Comparison of ENCODE assay signal across 9 cellular contexts in the genomic region with DNA sequence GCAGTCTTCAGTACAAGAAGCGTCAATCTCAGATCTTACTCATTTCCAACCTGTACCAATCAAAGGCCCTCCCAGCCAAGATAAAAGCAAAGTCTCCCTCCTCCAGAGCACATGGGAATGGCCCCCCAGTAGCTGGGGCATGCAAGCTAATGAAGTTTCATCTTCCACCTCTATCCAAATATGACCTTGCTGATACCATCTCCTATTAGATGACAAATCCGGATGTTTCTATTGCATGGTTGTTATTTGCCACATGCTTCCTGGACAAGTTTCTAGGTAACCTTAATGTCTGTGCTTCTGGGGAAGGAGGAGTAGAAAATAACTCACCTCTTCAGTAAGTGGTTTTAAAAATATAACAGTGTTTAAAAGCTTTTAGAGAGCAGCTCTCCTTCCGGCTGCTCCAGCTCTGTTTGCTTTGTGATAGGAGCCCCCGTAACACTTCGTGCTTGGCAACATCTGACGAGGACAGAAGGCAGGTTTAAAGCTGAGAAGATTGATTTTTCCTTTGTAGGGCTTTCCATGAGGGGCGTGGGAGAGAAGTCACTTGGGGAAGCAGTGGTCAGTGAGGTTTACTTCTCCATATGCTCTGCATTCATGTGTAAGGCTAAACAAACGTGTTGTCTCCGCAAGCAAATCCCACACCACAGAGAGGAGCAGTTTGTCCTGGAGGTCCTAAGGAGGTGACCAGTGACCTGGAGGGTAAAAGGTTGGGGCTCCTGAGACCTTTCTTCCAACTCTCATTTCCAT. TPM values are rescaled to one million over a fixed set of nuclear protein-coding genes. Genes with fewer than 3 reads are reported as not detected.
DNase-seq lines count a peak whose midpoint lies in the region; ATAC-seq, FAIRE-seq and TF ChIP-seq lines count a peak whose summit lies in the region.
"Had no signal": no experiment of that assay in that cellular context is flagged by ENCODE, and none has a peak within 500 bp of the region (broad histone marks: within the 10 kb centered on the region; RNA-seq: fewer than 3 reads in every experiment).

No MANE protein-coding gene starts in this region.

- no peaks in the 10 kb centered on the region for H3K27me3 Mint-ChIP-seq in Calu3 (ENCODE audit: unreplicated experiment)

- H3K9me3 ChIP-seq in colonic mucosa (no peaks in the 10 kb centered on the region), pancreas (no peaks in the 10 kb centered on the region)

- intact Hi-C loops in Calu3 (cut with micrococcal nuclease; ENCODE audit: unreplicated experiment) (no loop called here), colonic mucosa (cut with DNase I) (loop anchor here (5.0 kb wide), 1 partner anchor 99 kb away; a partner anchor contains a TSS), pancreas (cut with DNase I) (loop anchor here in 2 of 3 donors (10.0 kb wide), 1 partner anchor 472 kb away; no protein-coding TSS in a partner anchor)

- H3K9ac ChIP-seq in colonic mucosa (ENCODE audit: low read depth in 2 of 2, low read length in 2 of 2), result peak overlapping the region in 1 of 2 donors; percentile 7
- H3K9ac ChIP-seq: KMS-11 had no signal

- CTCF ChIA-PET in Calu3 (lab: Charles Lee), result interaction anchor here (0.6 to 1.3 kb wide), 3 partner anchors 30 to 216 kb away, joined by 4 read pairs; a partner anchor contains a TSS

- peaks cover 18% of the 10 kb centered on the region for H3K36me3 Mint-ChIP-seq in Calu3 (ENCODE audit: insufficient read depth, unreplicated experiment)

- TF ChIP-seq CTCF in Calu3 (IDR thresholded peaks at IDR 0.05; ENCODE audit: unreplicated experiment), result no peak
- no peak for TF ChIP-seq CTCF in colonic mucosa (IDR thresholded peaks at IDR 0.05)
- no peak for TF ChIP-seq CTCF in pancreas (IDR thresholded peaks at IDR 0.05)

- BruUV-seq in Calu3 (replicated peaks; lab: Mats Ljungman, UMichigan), result no TSS peak

- H3K9me3 Mint-ChIP-seq in Calu3 (ENCODE audit: low read depth, unreplicated experiment), result no peaks in the 10 kb centered on the region

- no peaks in the 10 kb centered on the region for H3K27me3 ChIP-seq in colonic mucosa
- H3K27me3 ChIP-seq in pancreas, result no peaks in the 10 kb centered on the region

- no peak for FAIRE-seq in pancreas (lab: Jason Lieb, UNC)

- peak overlapping the region; percentile 55 for H3K4me3 Mint-ChIP-seq in Calu3 (ENCODE audit: low read depth, unreplicated experiment)

- H3K36me3 ChIP-seq in colonic mucosa (no peaks in the 10 kb centered on the region), pancreas (no peaks in the 10 kb centered on the region)

- no peak for DNase-seq in Calu3
- peak; percentile 58 for DNase-seq in NCI-H1436 treated with DMSO at 0.1 percent for 48 hours (lab: John Stamatoyannopoulos, UW)
- DNase-seq in colonic mucosa, result peak; percentile 11
- DNase-seq in pancreas, result peak in 1 of 6 donors; percentile 44
- no peak for DNase-seq in AML-193 (lab: John Stamatoyannopoulos, UW)
- DNase-seq in NCI-H2107 (lab: John Stamatoyannopoulos, UW), result no peak
- DNase-seq in EL, result no peak

- H3K4me1 Mint-ChIP-seq in Calu3 (ENCODE audit: low read depth, unreplicated experiment), result peaks cover 76% of the 10 kb centered on the region

- ATAC-seq in pancreas (peak in 3 of 4 donors; percentile 13 to 30 (median 15)), HG03045 (IDR thresholded peaks at IDR 0.05; ENCODE audit: unreplicated experiment) (no peak)

- H3K27ac ChIP-seq in colonic mucosa (no peak overlapping the region), pancreas (peak overlapping the region in 2 of 4 donors; percentile 46 to 81)
- H3K27ac ChIP-seq: KMS-11 had no signal

- peak overlapping the region; percentile 87 for H3K27ac Mint-ChIP-seq in Calu3 (ENCODE audit: unreplicated experiment)

- WGBS in pancreas, 2 donors, result 27 to 30% methylated on average over 9 of the region's 9 CpGs

- H3K4me1 ChIP-seq in colonic mucosa (peaks cover 7% of the 10 kb centered on the region), pancreas (peaks cover 19 to 44% (median 21%) of the 10 kb centered on the region in 3 donors)

- H3K4me3 ChIP-seq in colonic mucosa (no peak overlapping the region), pancreas (no peak overlapping the region)

RNA-seq across cellular contexts. Expression of a gene that starts 40.3 kb away (rescaled TPM):
- 27.9 and 33.7 TPM in 2 replicates for total RNA-seq in Calu3 (2022)
- 10 to 100 TPM; 52.8 to 89.6 TPM for total RNA-seq in colonic mucosa
- 10 to 100 TPM in 1 of 6 donors, 1 to 10 TPM in 5; 1.7 to 11.2 (median 4.4) TPM for total RNA-seq in pancreas
- 10 to 100 TPM; 15.7 to 20.9 TPM for polyA plus RNA-seq in pancreas

Comparison
In these comparisons a context has a peak if more than half of its experiments do, and no peak if none do; other contexts are left out.
1. DNase-seq: peak in NCI-H1436 treated with DMSO at 0.1 percent for 48 hours (single experiment) and colonic mucosa (single experiment); none in Calu3 (single experiment), AML-193 (0 of 2), NCI-H2107 (single experiment) and EL (single experiment).